Comparison of ENCODE assay signal across 20 cellular contexts in genomic region chr16:72369273-72369672, GRCh38.
DNase-seq lines count a peak whose midpoint lies in the region; ATAC-seq and TF ChIP-seq lines count a peak whose summit lies in the region.
"Had no signal": no experiment of that assay in that cellular context is flagged by ENCODE, and none has a peak within 500 bp of the region (broad histone marks: within the 10 kb centered on the region; RNA-seq: fewer than 3 reads in every experiment).

No MANE protein-coding gene starts in this region.

- H3F3A ChIP-seq in SK-N-SH (replicated peaks; ENCODE audit: insufficient read depth) = no peaks in the 10 kb centered on the region

- H3K4me3 Mint-ChIP-seq in stimulated activated naive B cell treated with anti-CD40 and anti-IgM and Interleukin-4, amounts not matched to agents 10 μg/mL and 1 μg/mL and 100 μg/mL, for 72 hours = no peak overlapping the region
- H3K4me3 Mint-ChIP-seq: B cell; CD4-positive, CD25-positive, alpha-beta regulatory T cell; CD8-positive, alpha-beta T cell; GM23338; H9 had no signal

- no peaks in the 10 kb centered on the region for H3K27me3 Mint-ChIP-seq in stimulated activated naive B cell treated with anti-CD40 and anti-IgM and Interleukin-4, amounts not matched to agents 10 μg/mL and 1 μg/mL and 100 μg/mL, for 72 hours
- H3K27me3 Mint-ChIP-seq: B cell; CD4-positive, CD25-positive, alpha-beta regulatory T cell had no signal

- H4K20me1 ChIP-seq in SK-N-SH (ENCODE audit: insufficient read depth) (no peaks in the 10 kb centered on the region), osteoblast (ENCODE audit: insufficient read depth, low read length) (no peaks in the 10 kb centered on the region)
- H4K20me1 ChIP-seq: BLaER1 had no signal

- TF ChIP-seq RAD21 in SK-N-SH (IDR thresholded peaks at IDR 0.05; ENCODE audit: low read length) = no peak

- TF ChIP-seq CTCF in SK-N-SH (IDR thresholded peaks at IDR 0.05) (no peak), osteoblast (IDR thresholded peaks at IDR 0.05; ENCODE audit: extremely low read depth, low read depth, low read length) (no peak)

- H3K36me3 Mint-ChIP-seq in stimulated activated naive B cell treated with anti-CD40 and anti-IgM and Interleukin-4, amounts not matched to agents 10 μg/mL and 1 μg/mL and 100 μg/mL, for 72 hours = peaks cover 8 to 17% of the 10 kb centered on the region in 2 donors
- H3K36me3 Mint-ChIP-seq: CD4-positive, CD25-positive, alpha-beta regulatory T cell had no signal

- H2BK5ac ChIP-seq in mesendoderm (ENCODE audit: low read length) = no peak overlapping the region

- H3K27me3 ChIP-seq in SK-N-SH (ENCODE audit: insufficient read depth) (no peaks in the 10 kb centered on the region), mesendoderm (ENCODE audit: insufficient read depth, low read length, poor library complexity) (no peaks in the 10 kb centered on the region), osteoblast (ENCODE audit: insufficient read depth, low read length) (no peaks in the 10 kb centered on the region)
- H3K27me3 ChIP-seq: BLaER1 had no signal

- 58% methylated on average over 1 of the region's 1 CpG for WGBS in SK-N-SH (ENCODE audit: low lambda C conversion rate)
- WGBS in mesendoderm (ENCODE audit: extremely low coverage, insufficient coverage, low lambda C conversion rate) = no CpG with 5 or more reads among the region's 1 CpG

- H3K27ac Mint-ChIP-seq in stimulated activated naive B cell treated with anti-CD40 and anti-IgM and Interleukin-4, amounts not matched to agents 10 μg/mL and 1 μg/mL and 100 μg/mL, for 72 hours = no peak overlapping the region
- H3K27ac Mint-ChIP-seq: B cell; CD4-positive, CD25-positive, alpha-beta regulatory T cell; CD8-positive, alpha-beta T cell; GM23338 had no signal

- H3K27ac ChIP-seq in SK-N-SH (ENCODE audit: low read depth in 2 of 2, low read length in 1 of 2) = peak overlapping the region in 1 of 2 experiments; percentile 58; a peak in 2 of 4 replicates
- H3K27ac ChIP-seq in mesendoderm (ENCODE audit: low read depth, low read length) = no peak overlapping the region
- no peak overlapping the region for H3K27ac ChIP-seq in osteoblast (ENCODE audit: low read depth, low read length)
- H3K27ac ChIP-seq: 22Rv1, BLaER1, C4-2B had no signal

- no peak overlapping the region for H3K4ac ChIP-seq in mesendoderm (ENCODE audit: low read depth, low read length)

- no peak overlapping the region for H3K4me3 ChIP-seq in SK-N-SH (ENCODE audit: low read depth in 2 of 2, low read length in 1 of 2)
- no peak overlapping the region for H3K4me3 ChIP-seq in mesendoderm (ENCODE audit: low read length)
- H3K4me3 ChIP-seq in osteoblast (ENCODE audit: insufficient read depth, low read length) = no peak overlapping the region
- H3K4me3 ChIP-seq: BLaER1, GM23338 had no signal

- H3K4me2 ChIP-seq in SK-N-SH = no peak overlapping the region
- H3K4me2 ChIP-seq in mesendoderm (ENCODE audit: low read length) = no peak overlapping the region
- H3K4me2 ChIP-seq in osteoblast (ENCODE audit: insufficient read depth, low read length) = no peak overlapping the region
- H3K4me2 ChIP-seq: BLaER1 had no signal

- peak; percentile 31; the same call in 2 of the 3 replicates for ATAC-seq in SK-N-SH treated with all-trans-retinoic acid at 6 μM for 48 hours
- ATAC-seq in stimulated activated naive B cell treated with anti-CD40 and anti-IgM and Interleukin-4, amounts not matched to agents 10 μg/mL and 1 μg/mL and 100 μg/mL, for 72 hours (replicated peaks) = peak; percentile 77 to 80
- ATAC-seq in GM19395 (IDR thresholded peaks at IDR 0.05; ENCODE audit: unreplicated experiment) = no peak
- ATAC-seq: CD8-positive, alpha-beta T cell; GM23338; HCT116 had no signal

- H3K9ac ChIP-seq in SK-N-SH (no peak overlapping the region), mesendoderm (ENCODE audit: low read length) (no peak overlapping the region)
- H3K9ac ChIP-seq: BLaER1 had no signal

- H3K18ac ChIP-seq in mesendoderm (ENCODE audit: low read length) = peak overlapping the region; percentile 12

- no peak overlapping the region for H4K8ac ChIP-seq in mesendoderm (ENCODE audit: low read depth, low read length)

- H3K36me3 ChIP-seq in SK-N-SH (replicated peaks in 1 of 2; ENCODE audit: control insufficient read depth in 1 of 2, insufficient read depth in 2 of 2, low read length in 1 of 2) = no peaks in the 10 kb centered on the region
- H3K36me3 ChIP-seq in mesendoderm (ENCODE audit: control insufficient read depth, insufficient read depth, low read length) = no peaks in the 10 kb centered on the region
- no peaks in the 10 kb centered on the region for H3K36me3 ChIP-seq in osteoblast (ENCODE audit: insufficient read depth, low read length)
- H3K36me3 ChIP-seq: BLaER1 had no signal

- H2BK120ac ChIP-seq in mesendoderm (ENCODE audit: low read depth, low read length) = peak overlapping the region; percentile 79

- peaks cover 8 to 9% of the 10 kb centered on the region in 2 donors for H3K9me3 Mint-ChIP-seq in stimulated activated naive B cell treated with anti-CD40 and anti-IgM and Interleukin-4, amounts not matched to agents 10 μg/mL and 1 μg/mL and 100 μg/mL, for 72 hours
- H3K9me3 Mint-ChIP-seq: H9 had no signal

- no peak overlapping the region for H4K5ac ChIP-seq in mesendoderm (ENCODE audit: low read length)

- H3K4me1 Mint-ChIP-seq in stimulated activated naive B cell treated with anti-CD40 and anti-IgM and Interleukin-4, amounts not matched to agents 10 μg/mL and 1 μg/mL and 100 μg/mL, for 72 hours = peaks cover 0 to 3% of the 10 kb centered on the region in 2 donors
- H3K4me1 Mint-ChIP-seq: B cell; CD4-positive, CD25-positive, alpha-beta regulatory T cell had no signal

- peak overlapping the region; percentile 27 for H2BK15ac ChIP-seq in mesendoderm (replicated peaks; ENCODE audit: low read depth)

- peak overlapping the region; percentile 22 for H3K56ac ChIP-seq in mesendoderm (ENCODE audit: low read length)

- POLR2A ChIA-PET in SK-N-SH (lab: Yijun Ruan, JAX) = interaction anchor here (0.6 kb wide), 1 partner anchor 17 kb away, joined by 3 read pairs; no protein-coding TSS in a partner anchor

- no peaks in the 10 kb centered on the region; the same call in 1 of the 2 replicates for H3K9me2 ChIP-seq in SK-N-SH

- H3K4me1 ChIP-seq in SK-N-SH (ENCODE audit: control insufficient read depth in 1 of 2, insufficient read depth in 2 of 2, low read depth in 1 of 2, low read length in 1 of 2) = peaks cover 7 to 25% of the 10 kb centered on the region in 2 experiments; a peak in 2 of 4 replicates
- H3K4me1 ChIP-seq in mesendoderm (ENCODE audit: control insufficient read depth, low read depth, low read length) = peaks cover 19% of the 10 kb centered on the region
- H3K4me1 ChIP-seq in osteoblast (ENCODE audit: insufficient read depth, low read length) = peaks cover 5% of the 10 kb centered on the region

- H3K9me3 ChIP-seq in SK-N-SH = peaks cover 13% of the 10 kb centered on the region
- no peaks in the 10 kb centered on the region for H3K9me3 ChIP-seq in osteoblast (ENCODE audit: low read depth, low read length)

- DNase-seq in SK-N-SH (no peak), mesendoderm (no peak), osteoblast (ENCODE audit: insufficient read length, low spot score, missing footprints) (no peak), hepatic stellate cell (ENCODE audit: low spot score) (no peak), NAMALWA (ENCODE audit: low spot score) (no peak)
- no peak for DNase-seq in stimulated activated naive B cell treated with anti-CD40 and anti-IgM and Interleukin-4, amounts not matched to agents 10 μg/mL and 1 μg/mL and 100 μg/mL, for 72 hours
- DNase-seq: Caco-2; CD4-positive, CD25-positive, alpha-beta regulatory T cell; CD8-positive, alpha-beta T cell; DMS153; DND-41; H9 had no signal

- H3K23ac ChIP-seq in mesendoderm (ENCODE audit: low read length) = no peak overlapping the region

- H3K79me1 ChIP-seq in mesendoderm (ENCODE audit: low read length) = no peaks in the 10 kb centered on the region

- no peaks in the 10 kb centered on the region for H3K79me2 ChIP-seq in SK-N-SH (ENCODE audit: insufficient read depth)
- H3K79me2 ChIP-seq in mesendoderm (ENCODE audit: control insufficient read depth, insufficient read depth, low read length) = no peaks in the 10 kb centered on the region
- no peaks in the 10 kb centered on the region for H3K79me2 ChIP-seq in osteoblast (ENCODE audit: insufficient read depth, low read length)

- H2AFZ ChIP-seq in SK-N-SH (ENCODE audit: low read depth) (no peak overlapping the region), osteoblast (ENCODE audit: low read length) (peak overlapping the region; percentile 20)
- H2AFZ ChIP-seq: GM23338 had no signal

- no peak overlapping the region for H2AK5ac ChIP-seq in mesendoderm (ENCODE audit: low read length)

- no peak for TF ChIP-seq EP300 in SK-N-SH (IDR thresholded peaks at IDR 0.05; ENCODE audit: borderline replicate concordance in 1 of 2, low read depth in 1 of 2, low read length in 1 of 2)

- CTCF ChIA-PET in SK-N-SH (lab: Yijun Ruan, JAX) = no interaction called here

TF ChIP-seq in SK-N-SH treated with all-trans-retinoic acid at 6 μM for 48 hours, 23 proteins besides CTCF, POLR2A, EP300 and RAD21 (continues in another document):
- TF ChIP-seq BACH2 (CRISPR knock-in tag; IDR thresholded peaks at IDR 0.05; ENCODE audit: borderline replicate concordance) (no peak), PPARA (CRISPR knock-in tag; IDR thresholded peaks at IDR 0.05; ENCODE audit: borderline replicate concordance) (no peak), TCF4 (CRISPR knock-in tag; IDR thresholded peaks at IDR 0.05; ENCODE audit: borderline replicate concordance) (no peak)

TF ChIP-seq in SK-N-SH, 30 proteins besides CTCF, POLR2A, EP300 and RAD21 (continues in another document):
- no peak for TF ChIP-seq ZBTB33 (IDR thresholded peaks at IDR 0.05; ENCODE audit: borderline replicate concordance, low read depth)
- no peak for TF ChIP-seq FOSL2 (IDR thresholded peaks at IDR 0.05; ENCODE audit: borderline replicate concordance, low read depth)
- no peak for TF ChIP-seq NRF1 (IDR thresholded peaks at IDR 0.05; ENCODE audit: low read depth, low read length)
- no peak for TF ChIP-seq SIN3A (IDR thresholded peaks at IDR 0.05; ENCODE audit: borderline replicate concordance, low read depth, low read length)
- TF ChIP-seq GABPA (IDR thresholded peaks at IDR 0.05; ENCODE audit: low read depth) = no peak
